ENCODE assay signal across 12 cellular contexts in the genomic region with DNA sequence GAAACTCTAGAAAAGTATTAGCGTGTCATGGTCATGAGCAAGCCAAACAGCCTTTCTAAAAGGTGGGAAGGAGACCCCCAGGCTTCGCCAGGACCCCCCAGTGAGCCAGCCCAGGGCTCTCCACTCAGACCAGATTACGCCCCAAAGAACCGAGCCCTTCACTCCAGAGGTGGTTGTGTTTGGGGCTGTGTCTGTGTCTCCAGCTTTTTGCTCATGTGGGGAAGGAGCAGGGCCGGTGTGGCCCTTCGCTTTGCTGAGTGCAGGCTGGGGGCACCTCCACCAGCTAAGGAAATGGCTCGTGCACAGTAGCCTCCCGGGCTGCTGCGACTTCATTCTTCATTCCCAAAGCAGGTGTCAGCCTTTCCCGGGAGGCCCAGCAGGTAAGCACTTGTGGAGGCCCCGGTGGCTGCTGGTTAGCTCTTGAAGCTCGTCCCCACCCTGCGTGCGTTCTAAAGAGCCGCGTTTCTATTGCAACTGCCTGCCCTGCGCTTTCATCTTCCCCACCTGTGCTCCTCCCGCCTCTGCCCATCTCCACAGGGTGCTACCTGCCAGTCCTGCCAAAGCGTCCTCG. TPM values are rescaled to one million over a fixed set of nuclear protein-coding genes. Genes with fewer than 3 reads are reported as not detected.
DNase-seq lines count a peak whose midpoint lies in the region; ATAC-seq and TF ChIP-seq lines count a peak whose summit lies in the region.
"Had no signal": no experiment of that assay in that cellular context is flagged by ENCODE, and none has a peak within 500 bp of the region (broad histone marks: within the 10 kb centered on the region; RNA-seq: fewer than 3 reads in every experiment).

No MANE protein-coding gene starts in this region.

- ATAC-seq in GM23338 (peak; percentile 14), mucosa of descending colon (peak; percentile 32), HG03342 (IDR thresholded peaks at IDR 0.05; ENCODE audit: unreplicated experiment) (no peak)
- ATAC-seq in activated T-cell treated with anti-CD3 and anti-CD28 coated beads, Interleukin-2, amount 50 U/mL, for 72 hours (replicated peaks in 1 of 2): peak in 1 of 2 donors; percentile 35

- H3K4me2 ChIP-seq in GM23338: peak overlapping the region; percentile 95

- TF ChIP-seq CTCF in GM23338 (conservative IDR thresholded peaks at IDR 0.05; ENCODE audit: low read depth in 2 of 2): no peak
- no peak for TF ChIP-seq CTCF in mucosa of descending colon (IDR thresholded peaks at IDR 0.05)

- peaks cover 57% of the 10 kb centered on the region for H3K4me1 ChIP-seq in GM23338 (ENCODE audit: insufficient read depth)
- no peaks in the 10 kb centered on the region for H3K4me1 ChIP-seq in mucosa of descending colon (ENCODE audit: low read depth)

- no peaks in the 10 kb centered on the region for H3K36me3 ChIP-seq in GM23338 (ENCODE audit: insufficient read depth)
- no peaks in the 10 kb centered on the region for H3K36me3 ChIP-seq in mucosa of descending colon (ENCODE audit: low read depth)
- H3K36me3 ChIP-seq: neutrophil had no signal

- H3K27ac Mint-ChIP-seq in GM23338: no peak overlapping the region
- no peak overlapping the region for H3K27ac Mint-ChIP-seq in activated T-cell treated with anti-CD3 and anti-CD28 coated beads, Interleukin-2, amount 50 U/mL, for 72 hours

- peaks cover 60% of the 10 kb centered on the region for H3K4me1 Mint-ChIP-seq in GM23338
- H3K4me1 Mint-ChIP-seq in activated T-cell treated with anti-CD3 and anti-CD28 coated beads, Interleukin-2, amount 50 U/mL, for 72 hours (ENCODE audit: low read depth): peaks cover 19% of the 10 kb centered on the region

- H3F3A ChIP-seq in GM23338 (replicated peaks; ENCODE audit: low read depth): peaks cover 29% of the 10 kb centered on the region

- H2AFZ ChIP-seq in GM23338: peak overlapping the region; percentile 66; the same call in 1 of the 2 replicates

- peak overlapping the region; percentile 71 for H3K4me3 ChIP-seq in GM23338
- H3K4me3 ChIP-seq in mucosa of descending colon: no peak overlapping the region

- no peaks in the 10 kb centered on the region for H3K79me2 ChIP-seq in GM23338 (replicated peaks; ENCODE audit: insufficient read depth)

- H3K9me3 ChIP-seq in mucosa of descending colon: no peaks in the 10 kb centered on the region
- H3K9me3 ChIP-seq: neutrophil had no signal

- H3K27me3 Mint-ChIP-seq in GM23338 (ENCODE audit: insufficient read depth, low read depth, poor library complexity): peaks cover 84% of the 10 kb centered on the region
- peaks cover 87% of the 10 kb centered on the region for H3K27me3 Mint-ChIP-seq in activated T-cell treated with anti-CD3 and anti-CD28 coated beads, Interleukin-2, amount 50 U/mL, for 72 hours (ENCODE audit: low read depth)

- peaks cover 94% of the 10 kb centered on the region for H3K27me3 ChIP-seq in GM23338 (ENCODE audit: insufficient read depth)

- H3K36me3 Mint-ChIP-seq in GM23338 (ENCODE audit: low read depth): no peaks in the 10 kb centered on the region
- H3K36me3 Mint-ChIP-seq in activated T-cell treated with anti-CD3 and anti-CD28 coated beads, Interleukin-2, amount 50 U/mL, for 72 hours (ENCODE audit: insufficient read depth in 2 of 2): peaks cover under 1 to 4% of the 10 kb centered on the region in 2 donors

- no peaks in the 10 kb centered on the region for H3K9me2 ChIP-seq in GM23338 (ENCODE audit: insufficient read depth)

- H3K27ac ChIP-seq in GM23338 (ENCODE audit: low read depth): no peak overlapping the region
- H3K27ac ChIP-seq: neutrophil had no signal

- intact Hi-C loops in mucosa of descending colon (cut with DNase I, micrococcal nuclease): no loop called here

- DNase-seq in GM23338 (ENCODE audit: low spot score) (peak; percentile 84), NCI-H187 treated with DMSO at 0.1 percent for 48 hours (lab: John Stamatoyannopoulos, UW) (peak; percentile 97), mucosa of descending colon (no peak), GF-D8 (lab: John Stamatoyannopoulos, UW) (no peak), NCI-H524 treated with DMSO at 0.1 percent for 48 hours (lab: John Stamatoyannopoulos, UW) (no peak), hippocampal formation (lab: John Stamatoyannopoulos, UW) (no peak)
- DNase-seq in activated T-cell treated with anti-CD3 and anti-CD28 coated beads, Interleukin-2, amount 50 U/mL, for 72 hours: no peak
- DNase-seq: EL, foreskin fibroblast, NCI-H1048 had no signal

- no peaks in the 10 kb centered on the region for H3K9me3 Mint-ChIP-seq in GM23338
- H3K9me3 Mint-ChIP-seq in activated T-cell treated with anti-CD3 and anti-CD28 coated beads, Interleukin-2, amount 50 U/mL, for 72 hours: peaks cover under 1% of the 10 kb centered on the region in 2 donors

- H3K4me3 Mint-ChIP-seq in GM23338: peak overlapping the region; percentile 67
- H3K4me3 Mint-ChIP-seq in activated T-cell treated with anti-CD3 and anti-CD28 coated beads, Interleukin-2, amount 50 U/mL, for 72 hours: peak overlapping the region; percentile 20 to 46

- H4K20me1 ChIP-seq in GM23338 (replicated peaks; ENCODE audit: insufficient read depth): no peaks in the 10 kb centered on the region

TF ChIP-seq in GM23338, 12 proteins besides CTCF, POLR2A, EP300 and RAD21 (continues in another document):
- TF ChIP-seq CREB1 (CRISPR knock-in tag; IDR thresholded peaks at IDR 0.05; ENCODE audit: low read depth) (no peak), EZH2phosphoT487 (IDR thresholded peaks at IDR 0.05; ENCODE audit: unreplicated experiment) (no peak), ZNF331 (CRISPR knock-in tag; IDR thresholded peaks at IDR 0.05; ENCODE audit: low read depth) (no peak), NANOG (IDR thresholded peaks at IDR 0.05; ENCODE audit: borderline replicate concordance) (no peak), POLR2AphosphoS5 (IDR thresholded peaks at IDR 0.05; ENCODE audit: low read depth) (no peak), REST (IDR thresholded peaks at IDR 0.05; ENCODE audit: unreplicated experiment) (no peak)
- TF ChIP-seq, protein P1, sequence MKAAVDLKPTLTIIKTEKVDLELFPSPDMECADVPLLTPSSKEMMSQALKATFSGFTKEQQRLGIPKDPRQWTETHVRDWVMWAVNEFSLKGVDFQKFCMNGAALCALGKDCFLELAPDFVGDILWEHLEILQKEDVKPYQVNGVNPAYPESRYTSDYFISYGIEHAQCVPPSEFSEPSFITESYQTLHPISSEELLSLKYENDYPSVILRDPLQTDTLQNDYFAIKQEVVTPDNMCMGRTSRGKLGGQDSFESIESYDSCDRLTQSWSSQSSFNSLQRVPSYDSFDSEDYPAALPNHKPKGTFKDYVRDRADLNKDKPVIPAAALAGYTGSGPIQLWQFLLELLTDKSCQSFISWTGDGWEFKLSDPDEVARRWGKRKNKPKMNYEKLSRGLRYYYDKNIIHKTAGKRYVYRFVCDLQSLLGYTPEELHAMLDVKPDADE (IDR thresholded peaks at IDR 0.05): no peak

RNA-seq across cellular contexts. Expression of gene TSPEAR, which starts 0.5 kb away (rescaled TPM):
- 0.35 TPM in 1 of 2 replicates, not detected in the other for total RNA-seq in GM23338 (2014; rRNA removed; shearing (Covaris generic))
- 0.45 and 0.92 TPM in 2 replicates for polyA plus RNA-seq in GM23338 (2016; fragmentation: Nextera tagmentation; extraction: Ambion mirVana)
- not detected for total RNA-seq in activated T-cell treated with anti-CD3 and anti-CD28 coated beads, Interleukin-2, amount 50 U/mL, for 72 hours
- under 1 TPM in 1 of 3 donors, not detected in 2; 0.28 TPM for total RNA-seq in mucosa of descending colon

RNA-seq across cellular contexts. Expression of gene KRTAP10-12, which starts 13.9 kb away (rescaled TPM):
- total RNA-seq in GM23338 (2014; rRNA removed; shearing (Covaris generic)): not detected in 2 replicates
- not detected in 2 replicates for polyA plus RNA-seq in GM23338 (2016; fragmentation: Nextera tagmentation; extraction: Ambion mirVana)
- total RNA-seq in activated T-cell treated with anti-CD3 and anti-CD28 coated beads, Interleukin-2, amount 50 U/mL, for 72 hours: not detected
- not detected for total RNA-seq in mucosa of descending colon

RNA-seq across cellular contexts. Expression of gene KRTAP12-1, which starts 28.9 kb away (rescaled TPM):
- not detected in 2 replicates for total RNA-seq in GM23338 (2014; rRNA removed; shearing (Covaris generic))
- polyA plus RNA-seq in GM23338 (2016; fragmentation: Nextera tagmentation; extraction: Ambion mirVana): not detected in 2 replicates
- not detected for total RNA-seq in activated T-cell treated with anti-CD3 and anti-CD28 coated beads, Interleukin-2, amount 50 U/mL, for 72 hours
- total RNA-seq in mucosa of descending colon: not detected

RNA-seq across cellular contexts. Expression of gene KRTAP12-2, which starts 44.1 kb away (rescaled TPM):
- not detected in 2 replicates for total RNA-seq in GM23338 (2014; rRNA removed; shearing (Covaris generic))
- polyA plus RNA-seq in GM23338 (2016; fragmentation: Nextera tagmentation; extraction: Ambion mirVana): not detected in 2 replicates
- total RNA-seq in activated T-cell treated with anti-CD3 and anti-CD28 coated beads, Interleukin-2, amount 50 U/mL, for 72 hours: not detected
- total RNA-seq in mucosa of descending colon: not detected

RNA-seq across cellular contexts. Expression of gene KRTAP12-3, which starts 53.1 kb away (rescaled TPM):
- total RNA-seq in GM23338 (2014; rRNA removed; shearing (Covaris generic)): not detected in 2 replicates
- polyA plus RNA-seq in GM23338 (2016; fragmentation: Nextera tagmentation; extraction: Ambion mirVana): not detected in 2 replicates
- total RNA-seq in activated T-cell treated with anti-CD3 and anti-CD28 coated beads, Interleukin-2, amount 50 U/mL, for 72 hours: not detected
- not detected for total RNA-seq in mucosa of descending colon

Comparison
In these comparisons a context has a peak if more than half of its experiments do, and no peak if none do; other contexts are left out.
1. DNase-seq: peak in GM23338 (single experiment) and NCI-H187 treated with DMSO at 0.1 percent for 48 hours (single experiment); none in activated T-cell treated with anti-CD3 and anti-CD28 coated beads, Interleukin-2, amount 50 U/mL, for 72 hours (0 of 2), mucosa of descending colon (0 of 3), GF-D8 (single experiment), NCI-H524 treated with DMSO at 0.1 percent for 48 hours (single experiment) and hippocampal formation (0 of 2).